In genomic region chr13:102311433-102311796, GRCh38 we compare ENCODE assay signal across 18 cellular contexts.
"Had no signal": no experiment of that assay in that cellular context is flagged by ENCODE, and none has a peak within 500 bp of the region (broad histone marks: within the 10 kb centered on the region; RNA-seq: fewer than 3 reads in every experiment).

No MANE protein-coding gene starts in this region.

- DNase-seq: activated CD4-positive, alpha-beta T cell treated with anti-CD3 and anti-CD28 coated beads for 1 hour; activated CD4-positive, alpha-beta T cell treated with anti-CD3 and anti-CD28 coated beads, Interleukin-2, amount 50 U/mL, for 1 hour; activated gamma-delta T cell treated with Interleukin-2 at 50 U/mL for 16 hours; activated T-cell treated with anti-CD3 and anti-CD28 coated beads, Interleukin-2, amount 50 U/mL, for 1 hour; aorta; central memory CD4-positive, alpha-beta T cell; effector memory CD4-positive, alpha-beta T cell; immature natural killer cell; left lung; naive thymus-derived CD4-positive, alpha-beta T cell; occipital lobe; stimulated activated CD4-positive, alpha-beta T cell treated with anti-CD3 and anti-CD28 coated beads, Interleukin-4, amount 100 ng/mL, for 24 hours; stimulated activated naive CD4-positive, alpha-beta T cell treated with Interleukin-2 at 50 U/mL for 16 hours; T-helper 1 cell; thyroid gland; upper lobe of right lung; WERI-Rb-1 had no signal

- H3K36me3 ChIP-seq: left lung, thyroid gland, upper lobe of right lung, WERI-Rb-1 had no signal

- H3K9me3 ChIP-seq: left lung, thyroid gland, upper lobe of right lung had no signal

- H3K27ac ChIP-seq: left lung, thyroid gland, upper lobe of right lung, WERI-Rb-1 had no signal

- H3K4me3 ChIP-seq: left lung, thyroid gland, upper lobe of right lung had no signal

- H3K27me3 ChIP-seq: left lung, thyroid gland, upper lobe of right lung had no signal

- ATAC-seq: esophagus mucosa; left lung; naive thymus-derived CD4-positive, alpha-beta T cell; upper lobe of right lung had no signal

- H3K4me1 ChIP-seq: left lung, thyroid gland had no signal
